In the genomic region with DNA sequence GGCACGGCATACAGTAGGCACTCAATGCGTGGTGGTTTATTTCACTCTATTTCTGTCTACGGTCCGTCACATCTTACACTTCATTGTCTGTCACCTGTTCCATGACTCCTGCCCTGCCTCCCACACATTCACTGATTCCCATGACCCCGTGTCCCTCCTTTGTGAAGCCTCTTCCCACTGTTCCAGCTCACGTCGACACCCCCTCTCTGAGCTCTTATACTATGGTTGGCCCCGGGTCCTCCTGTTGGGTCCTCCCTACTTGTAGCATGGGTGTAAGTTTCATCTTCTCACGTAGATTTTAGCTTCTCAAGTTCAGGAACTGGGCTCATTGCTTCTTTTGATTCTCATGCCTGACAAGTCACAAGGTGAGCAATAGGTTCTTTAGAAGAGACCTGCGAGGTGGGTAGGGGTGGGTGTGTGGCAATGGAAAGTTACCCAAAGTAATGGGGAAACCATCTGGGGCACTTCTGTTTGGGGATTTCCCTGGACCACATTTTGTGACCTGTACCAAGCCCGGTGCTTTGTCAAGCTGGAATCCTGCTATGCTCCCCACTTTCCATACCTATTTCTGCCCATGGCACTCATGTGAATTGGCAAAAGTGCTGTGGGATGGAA, we compare ENCODE assay signal across 1 cellular context.
TF ChIP-seq lines count a peak whose summit lies in the region.

No MANE protein-coding gene starts in this region.

TF ChIP-seq in GM12878, 131 proteins besides CTCF, POLR2A, EP300 and RAD21 (continued from another document):
- TF ChIP-seq, protein P1, sequence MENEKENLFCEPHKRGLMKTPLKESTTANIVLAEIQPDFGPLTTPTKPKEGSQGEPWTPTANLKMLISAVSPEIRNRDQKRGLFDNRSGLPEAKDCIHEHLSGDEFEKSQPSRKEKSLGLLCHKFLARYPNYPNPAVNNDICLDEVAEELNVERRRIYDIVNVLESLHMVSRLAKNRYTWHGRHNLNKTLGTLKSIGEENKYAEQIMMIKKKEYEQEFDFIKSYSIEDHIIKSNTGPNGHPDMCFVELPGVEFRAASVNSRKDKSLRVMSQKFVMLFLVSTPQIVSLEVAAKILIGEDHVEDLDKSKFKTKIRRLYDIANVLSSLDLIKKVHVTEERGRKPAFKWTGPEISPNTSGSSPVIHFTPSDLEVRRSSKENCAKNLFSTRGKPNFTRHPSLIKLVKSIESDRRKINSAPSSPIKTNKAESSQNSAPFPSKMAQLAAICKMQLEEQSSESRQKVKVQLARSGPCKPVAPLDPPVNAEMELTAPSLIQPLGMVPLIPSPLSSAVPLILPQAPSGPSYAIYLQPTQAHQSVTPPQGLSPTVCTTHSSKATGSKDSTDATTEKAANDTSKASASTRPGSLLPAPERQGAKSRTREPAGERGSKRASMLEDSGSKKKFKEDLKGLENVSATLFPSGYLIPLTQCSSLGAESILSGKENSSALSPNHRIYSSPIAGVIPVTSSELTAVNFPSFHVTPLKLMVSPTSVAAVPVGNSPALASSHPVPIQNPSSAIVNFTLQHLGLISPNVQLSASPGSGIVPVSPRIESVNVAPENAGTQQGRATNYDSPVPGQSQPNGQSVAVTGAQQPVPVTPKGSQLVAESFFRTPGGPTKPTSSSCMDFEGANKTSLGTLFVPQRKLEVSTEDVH (IDR thresholded peaks at IDR 0.05; ENCODE audit: low read depth, partially characterized antibody): no peak
- TF ChIP-seq RBBP5 (conservative IDR thresholded peaks at IDR 0.05): no peak
